Comparison of ENCODE assay signal across 9 cellular contexts in the genomic region with DNA sequence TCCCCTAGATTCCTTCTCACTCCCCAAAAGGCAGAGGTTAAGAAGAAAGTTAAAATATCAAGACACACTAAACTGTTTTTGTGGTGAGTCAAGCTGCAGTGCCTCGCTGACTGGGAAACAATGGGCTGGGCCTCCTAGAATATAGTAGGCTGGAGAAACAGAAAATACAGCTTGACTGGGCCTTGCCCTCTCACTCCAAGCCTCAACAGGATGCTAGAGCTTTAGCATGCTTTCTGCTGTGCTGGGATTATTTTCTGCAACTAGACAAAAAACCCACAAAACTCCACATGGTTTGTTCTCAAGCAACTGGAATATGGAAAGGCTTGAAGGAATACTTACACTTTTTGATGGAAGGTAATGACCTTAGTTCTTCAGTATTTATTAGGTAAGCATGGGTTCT. TPM values are rescaled to one million over a fixed set of nuclear protein-coding genes. Genes with fewer than 3 reads are reported as not detected.
A peak's percentile ranks its signal among the peaks of the same experiment; 100 is the strongest.
DNase-seq lines count a peak whose midpoint lies in the region; ATAC-seq, FAIRE-seq and TF ChIP-seq lines count a peak whose summit lies in the region.
"Had no signal": no experiment of that assay in that cellular context is flagged by ENCODE, and none has a peak within 500 bp of the region (broad histone marks: within the 10 kb centered on the region; RNA-seq: fewer than 3 reads in every experiment).

No MANE protein-coding gene starts in this region.

- peak; percentile 67 for FAIRE-seq in astrocyte (lab: Jason Lieb, UNC)

- peak overlapping the region; percentile 24; the same call in 1 of the 2 replicates for H3K9ac ChIP-seq in HUES48 (ENCODE audit: low read depth, low read length)
- H3K9ac ChIP-seq in astrocyte (ENCODE audit: low read length): peak overlapping the region; percentile 32

- H3K36me3 ChIP-seq in HUES48 (ENCODE audit: control insufficient read depth, insufficient read depth, low read length): no peaks in the 10 kb centered on the region
- H3K36me3 ChIP-seq in astrocyte (ENCODE audit: insufficient read depth, low read length): no peaks in the 10 kb centered on the region

- H3K27me3 Mint-ChIP-seq in astrocyte (ENCODE audit: low read depth, unreplicated experiment): no peaks in the 10 kb centered on the region

- H3K4me3 Mint-ChIP-seq in astrocyte (ENCODE audit: unreplicated experiment): peak overlapping the region; percentile 22
- H3K4me3 Mint-ChIP-seq in stimulated activated effector memory CD8-positive, alpha-beta T cell treated with anti-CD3 and anti-CD28 coated beads, Interleukin-12 subunit alpha, Interleukin-12 subunit beta, amount 100 ng/mL, for 72 hours: no peak overlapping the region

- TF ChIP-seq CTCF in astrocyte (IDR thresholded peaks at IDR 0.05; ENCODE audit: insufficient read depth, low read depth, low read length): no peak

- H2AFZ ChIP-seq in astrocyte (ENCODE audit: low read depth, low read length): no peak overlapping the region

- no peak overlapping the region for H3K4me3 ChIP-seq in HUES48 (ENCODE audit: low read depth, low read length)
- H3K4me3 ChIP-seq in astrocyte (ENCODE audit: insufficient read depth, low read depth, low read length): no peak overlapping the region

- H3K9me3 ChIP-seq in HUES48 (ENCODE audit: control insufficient read depth, insufficient read depth, low read length) (no peaks in the 10 kb centered on the region), astrocyte (ENCODE audit: insufficient read depth, low read depth, low read length) (no peaks in the 10 kb centered on the region)

- H3K4me2 ChIP-seq in astrocyte (ENCODE audit: low read length): peak overlapping the region; percentile 61

- peaks cover 75% of the 10 kb centered on the region for H3K4me1 Mint-ChIP-seq in astrocyte (ENCODE audit: low read depth, unreplicated experiment)
- H3K4me1 Mint-ChIP-seq in stimulated activated effector memory CD8-positive, alpha-beta T cell treated with anti-CD3 and anti-CD28 coated beads, Interleukin-12 subunit alpha, Interleukin-12 subunit beta, amount 100 ng/mL, for 72 hours: peaks cover 73% of the 10 kb centered on the region

- H3K79me2 ChIP-seq in astrocyte (ENCODE audit: insufficient read depth, low read length): peaks cover 79% of the 10 kb centered on the region

- no peaks in the 10 kb centered on the region for H3K9me3 Mint-ChIP-seq in astrocyte (ENCODE audit: unreplicated experiment)
- no peaks in the 10 kb centered on the region for H3K9me3 Mint-ChIP-seq in stimulated activated effector memory CD8-positive, alpha-beta T cell treated with anti-CD3 and anti-CD28 coated beads, Interleukin-12 subunit alpha, Interleukin-12 subunit beta, amount 100 ng/mL, for 72 hours

- H3K27me3 ChIP-seq in HUES48 (ENCODE audit: control insufficient read depth, insufficient read depth, low read length) (no peaks in the 10 kb centered on the region), astrocyte (ENCODE audit: insufficient read depth, low read length) (no peaks in the 10 kb centered on the region)

- peak; percentile 63 for DNase-seq in astrocyte (ENCODE audit: low read depth)
- DNase-seq in islet precursor cell: peak; percentile 82
- no peak for DNase-seq in stimulated activated effector memory CD8-positive, alpha-beta T cell treated with anti-CD3 and anti-CD28 coated beads, Interleukin-12 subunit alpha, Interleukin-12 subunit beta, amount 100 ng/mL, for 72 hours (ENCODE audit: low spot score in 2 of 2)
- DNase-seq in AML-193 (lab: John Stamatoyannopoulos, UW): no peak
- DNase-seq in HPDE6-E6E7 (ENCODE audit: extremely low spot score): no peak
- no peak for DNase-seq in NCI-H1092 (lab: John Stamatoyannopoulos, UW)
- DNase-seq: activated CD4-positive, alpha-beta T cell treated with anti-CD3 and anti-CD28 coated beads, Interleukin-2, amount 50 U/mL, for 4 hours had no signal

- ATAC-seq in stimulated activated effector memory CD8-positive, alpha-beta T cell treated with anti-CD3 and anti-CD28 coated beads, Interleukin-12 subunit alpha, Interleukin-12 subunit beta, amount 100 ng/mL, for 72 hours: peak; percentile 59
- no peak for ATAC-seq in GM19395 (IDR thresholded peaks at IDR 0.05; ENCODE audit: unreplicated experiment)

- H3K27ac Mint-ChIP-seq in astrocyte (ENCODE audit: unreplicated experiment): peak overlapping the region; percentile 65
- peak overlapping the region; percentile 69 for H3K27ac Mint-ChIP-seq in stimulated activated effector memory CD8-positive, alpha-beta T cell treated with anti-CD3 and anti-CD28 coated beads, Interleukin-12 subunit alpha, Interleukin-12 subunit beta, amount 100 ng/mL, for 72 hours

- peak overlapping the region; percentile 90 for H3K27ac ChIP-seq in HUES48 (ENCODE audit: low read depth, low read length)
- H3K27ac ChIP-seq in astrocyte (ENCODE audit: low read depth, low read length): peak overlapping the region; percentile 51

- no peaks in the 10 kb centered on the region for H3K36me3 Mint-ChIP-seq in astrocyte (ENCODE audit: low read depth, unreplicated experiment)
- peaks cover 12% of the 10 kb centered on the region for H3K36me3 Mint-ChIP-seq in stimulated activated effector memory CD8-positive, alpha-beta T cell treated with anti-CD3 and anti-CD28 coated beads, Interleukin-12 subunit alpha, Interleukin-12 subunit beta, amount 100 ng/mL, for 72 hours

- H4K20me1 ChIP-seq in astrocyte (ENCODE audit: insufficient read depth, low read length): peaks cover 68% of the 10 kb centered on the region

- H3K4me1 ChIP-seq in HUES48 (ENCODE audit: control insufficient read depth, insufficient read depth, low read length): peaks cover 46% of the 10 kb centered on the region
- peaks cover 45% of the 10 kb centered on the region for H3K4me1 ChIP-seq in astrocyte (ENCODE audit: insufficient read depth, low read length)

RNA-seq across cellular contexts. Expression of a gene that starts 27.9 kb away (rescaled TPM):
- total RNA-seq in astrocyte: 35.0 and 37.3 TPM in 2 replicates

Comparison
In these comparisons a context has a peak if more than half of its experiments do, and no peak if none do; other contexts are left out.
1. DNase-seq: peak in astrocyte (single experiment) and islet precursor cell (single experiment); none in stimulated activated effector memory CD8-positive, alpha-beta T cell treated with anti-CD3 and anti-CD28 coated beads, Interleukin-12 subunit alpha, Interleukin-12 subunit beta, amount 100 ng/mL, for 72 hours (0 of 2), AML-193 (0 of 2), HPDE6-E6E7 (single experiment) and NCI-H1092 (single experiment).